In genomic region chr16:29995911-29996772, GRCh38 we compare ENCODE assay signal across 8 cellular contexts. TPM values are rescaled to one million over a fixed set of nuclear protein-coding genes. Genes with fewer than 3 reads are reported as not detected.
A peak's percentile ranks its signal among the peaks of the same experiment; 100 is the strongest.
DNase-seq lines count a peak whose midpoint lies in the region; TF ChIP-seq lines count a peak whose summit lies in the region.

Gene INO80E, plus strand, starts transcription at chr16:29996241. Its CDS starts 70 bp downstream, at chr16:29996311.

- H3K27me3 ChIP-seq in H9 (ENCODE audit: insufficient read depth, low read length) (no peaks in the 10 kb centered on the region), MG63 (no peaks in the 10 kb centered on the region)

- H2AFZ ChIP-seq in H9 (ENCODE audit: low read length) = peak within 1 kb of the TSS; percentile 66

- no peak for TF ChIP-seq CTCF in H9 (conservative IDR thresholded peaks at IDR 0.05)
- TF ChIP-seq CTCF in fibroblast of villous mesenchyme (IDR thresholded peaks at IDR 0.05; ENCODE audit: insufficient read depth, low read depth, low read length) = no peak
- no peak for TF ChIP-seq CTCF in neural crest cell (conservative IDR thresholded peaks at IDR 0.05)

- no peaks in the 10 kb centered on the region for H3K79me1 ChIP-seq in H9 (ENCODE audit: insufficient read depth, low read depth, low read length, poor library complexity, severe bottlenecking)

- no peak within 1 kb of the TSS for H3K27ac ChIP-seq in H9 (ENCODE audit: insufficient read length, low read depth, low read length)

- no peak within 1 kb of the TSS for H3T11ph ChIP-seq in H9 (ENCODE audit: low read length)

- H2BK5ac ChIP-seq in H9 (ENCODE audit: insufficient read length, low read length) = no peak within 1 kb of the TSS

- H3K4me3 Mint-ChIP-seq in H9 (peak within 1 kb of the TSS; percentile 97 to 98), neural crest cell (peak within 1 kb of the TSS; percentile 97)

- H3K36me3 Mint-ChIP-seq in H9 (ENCODE audit: insufficient read depth in 1 of 3, low read depth in 3 of 3) (peaks cover 13 to 50% (median 24%) of the 10 kb centered on the region in 3 experiments), neural crest cell (ENCODE audit: low read depth) (peaks cover 11% of the 10 kb centered on the region)

- peak within 1 kb of the TSS; percentile 92 for H3K4me2 ChIP-seq in H9 (ENCODE audit: insufficient read depth, insufficient read length, low read length)

- no peak within 1 kb of the TSS for H2AK5ac ChIP-seq in H9 (ENCODE audit: insufficient read length, low read length)

- no peaks in the 10 kb centered on the region; the same call in 1 of the 2 replicates for H3K79me2 ChIP-seq in H9 (ENCODE audit: insufficient read depth, low read length)

- peaks cover 67% of the 10 kb centered on the region for H3K36me3 ChIP-seq in MG63

- H3K27me3 Mint-ChIP-seq in H9 (ENCODE audit: low read depth) = no peaks in the 10 kb centered on the region; the same call in 1 of the 2 replicates
- H3K27me3 Mint-ChIP-seq in neural crest cell (ENCODE audit: low read depth) = peaks cover 3% of the 10 kb centered on the region

- no peak within 1 kb of the TSS for H3K4ac ChIP-seq in H9 (ENCODE audit: low read depth, low read length)

- H3K4me1 Mint-ChIP-seq in H9 (peaks cover 15 to 32% of the 10 kb centered on the region in 2 experiments), neural crest cell (peaks cover 33% of the 10 kb centered on the region)

- H3K9me3 Mint-ChIP-seq in H9 (no peaks in the 10 kb centered on the region; a peak in 1 of 5 replicates), neural crest cell (no peaks in the 10 kb centered on the region)

- no peak within 1 kb of the TSS for H2BK20ac ChIP-seq in H9 (ENCODE audit: low read depth, low read length, poor library complexity, severe bottlenecking)

- no peak within 1 kb of the TSS for H4K91ac ChIP-seq in H9 (ENCODE audit: insufficient read length, low read depth, low read length)

- peak within 1 kb of the TSS; percentile 79 for H3K14ac ChIP-seq in H9 (ENCODE audit: insufficient read depth, low read length)

- WGBS in H9 (ENCODE audit: extremely low coverage, insufficient read length, low lambda C conversion rate) = no CpG with 5 or more reads among the region's 66 CpGs

- no peak within 1 kb of the TSS for H2BK12ac ChIP-seq in H9 (ENCODE audit: insufficient read length, low read depth, low read length)

- H4K20me1 ChIP-seq in H9 (ENCODE audit: control insufficient read depth, insufficient read depth, insufficient read length) = no peaks in the 10 kb centered on the region

- 0 out of 2 replicates have a peak, but pooled peaks cover 2% of the 10 kb centered on the region for H3K4me1 ChIP-seq in H9 (ENCODE audit: insufficient read depth, low read length)

- DNase-seq in G401 (ENCODE audit: low spot score) (peak; percentile 97), H9 (peak; percentile 98), MG63 (peak; percentile 99), SIG-M5 treated with dmso at 0.1 percent for 504 hours (lab: John Stamatoyannopoulos, UW; ENCODE audit: unreplicated experiment) (peak; percentile 95), activated gamma-delta T cell treated with Interleukin-2 at 50 U/mL for 16 hours (peak; percentile 99), fibroblast of villous mesenchyme (ENCODE audit: low read depth) (peak; percentile 95), neural crest cell (ENCODE audit: low read depth, low spot score) (peak; percentile 97), stromal cell of bone marrow (ENCODE audit: low read depth) (peak; percentile 82)

- peak within 1 kb of the TSS; percentile 78 for H3K18ac ChIP-seq in H9 (ENCODE audit: insufficient read length, low read depth, low read length)

- H3K23me2 ChIP-seq in H9 (ENCODE audit: insufficient read length, low read depth, low read length, poor library complexity, severe bottlenecking) = peaks cover 14% of the 10 kb centered on the region

- peak within 1 kb of the TSS; percentile 91 to 99 (median 96) for H3K27ac Mint-ChIP-seq in H9
- peak within 1 kb of the TSS; percentile 99 for H3K27ac Mint-ChIP-seq in neural crest cell (ENCODE audit: unreplicated experiment)

- H4K5ac ChIP-seq in H9 (ENCODE audit: insufficient read length, low read depth, low read length) = no peak within 1 kb of the TSS

- peak within 1 kb of the TSS; percentile 76 for H3K4me3 ChIP-seq in MG63
- H3K4me3 ChIP-seq in fibroblast of villous mesenchyme (ENCODE audit: low read depth, low read length) = peak within 1 kb of the TSS; percentile 96

- no peak within 1 kb of the TSS for H2BK120ac ChIP-seq in H9 (ENCODE audit: low read depth, low read length, poor library complexity, severe bottlenecking)

- H2BK15ac ChIP-seq in H9 (ENCODE audit: low read depth, low read length) = no peak within 1 kb of the TSS

- no peak within 1 kb of the TSS for H3K23ac ChIP-seq in H9 (ENCODE audit: insufficient read length, low read depth, low read length)

- in situ Hi-C loops in G401 (cut with HindIII; ENCODE audit: low sequenced_read_pairs) = no loop called here

- H3K56ac ChIP-seq in H9 (ENCODE audit: insufficient read length, low read depth, low read length) = no peak within 1 kb of the TSS

- H3K9ac ChIP-seq in H9 (ENCODE audit: extremely low read depth, insufficient read length, low read length) = peak within 1 kb of the TSS; percentile 82

- H3K9me3 ChIP-seq in H9 (ENCODE audit: control insufficient read depth, low read depth, low read length) (no peaks in the 10 kb centered on the region), MG63 (no peaks in the 10 kb centered on the region)

- H4K8ac ChIP-seq in H9 (replicated peaks; ENCODE audit: insufficient read length, low read depth, low read length) = no peak within 1 kb of the TSS

RNA-seq across cellular contexts. Expression of gene INO80E, which starts in this region (rescaled TPM):
- 72.4 and 97.0 TPM in 2 replicates for total RNA-seq in G401 (2014; rRNA removed; shearing (Covaris generic))
- total RNA-seq in H9 (2021) = 94.1 and 101 TPM in 2 replicates
- total RNA-seq in MG63 (2014; rRNA removed; shearing (Covaris generic); ENCODE audit: low replicate concordance) = 97.4 and 290 TPM in 2 replicates
- 25.9 and 31.2 TPM in 2 replicates for total RNA-seq in fibroblast of villous mesenchyme
- 81.9 and 88.6 TPM in 2 replicates for total RNA-seq in neural crest cell
